In genomic region chr7:50667789-50668226, GRCh38 we compare ENCODE assay signal across 13 cellular contexts.
DNase-seq lines count a peak whose midpoint lies in the region; ATAC-seq and TF ChIP-seq lines count a peak whose summit lies in the region.
"Had no signal": no experiment of that assay in that cellular context is flagged by ENCODE, and none has a peak within 500 bp of the region (broad histone marks: within the 10 kb centered on the region; RNA-seq: fewer than 3 reads in every experiment).

No MANE protein-coding gene starts in this region.

- TF ChIP-seq CTCF in Peyer's patch (IDR thresholded peaks at IDR 0.05) (no peak), thoracic aorta (IDR thresholded peaks at IDR 0.05) (no peak)

- H3K27ac ChIP-seq in Peyer's patch (peak overlapping the region in 3 of 4 donors; percentile 43 to 64 (median 44)), thoracic aorta (peak overlapping the region; percentile 75 to 77)
- H3K27ac ChIP-seq: BLaER1 had no signal

- H3K9me3 ChIP-seq in Peyer's patch (no peaks in the 10 kb centered on the region), thoracic aorta (no peaks in the 10 kb centered on the region)

- H3K4me1 ChIP-seq in Peyer's patch: peaks cover 0 to 8% (median 0%) of the 10 kb centered on the region in 4 donors
- peaks cover 41 to 59% of the 10 kb centered on the region in 2 donors for H3K4me1 ChIP-seq in thoracic aorta (ENCODE audit: control insufficient read depth in 1 of 2, low read depth in 2 of 2)

- TF ChIP-seq POLR2A in Peyer's patch (IDR thresholded peaks at IDR 0.05): no peak

- H3K4me3 ChIP-seq in Peyer's patch (no peak overlapping the region), thoracic aorta (peak overlapping the region; percentile 12)
- H3K4me3 ChIP-seq: BLaER1 had no signal

- ATAC-seq in thoracic aorta (ENCODE audit: insufficient number of reproducible peaks, low FRiP score, low read depth) (peak; percentile 64), HG02588 (IDR thresholded peaks at IDR 0.05; ENCODE audit: unreplicated experiment) (no peak)
- ATAC-seq: activated T-cell treated with anti-CD3 and anti-CD28 coated beads, Interleukin-2, amount 50 U/mL, for 72 hours had no signal

- DNase-seq in Peyer's patch: no peak
- DNase-seq in fibroblast of gingiva (ENCODE audit: low read depth): peak; percentile 46
- DNase-seq in myocyte (ENCODE audit: low read depth): peak; percentile 83
- peak; percentile 15 for DNase-seq in thoracic aorta (ENCODE audit: low spot score)
- no peak for DNase-seq in DMS53 treated with DMSO at 0.1 percent for 48 hours (lab: John Stamatoyannopoulos, UW; ENCODE audit: unreplicated experiment)
- DNase-seq in DMS79 (lab: John Stamatoyannopoulos, UW): no peak
- no peak for DNase-seq in NCI-H82 (lab: John Stamatoyannopoulos, UW)
- DNase-seq: activated CD4-positive, CD25-positive, alpha-beta regulatory T cell treated with anti-CD3 and anti-CD28 coated beads, Interleukin-2, amount 50 U/mL, for 72 hours; activated T-cell treated with anti-CD3 and anti-CD28 coated beads, Interleukin-2, amount 50 U/mL, for 72 hours; GDM1; NCI-H2171 treated with DMSO at 0.1 percent for 48 hours had no signal

- H3K36me3 ChIP-seq in Peyer's patch (peaks cover 0 to 22% (median 0%) of the 10 kb centered on the region in 3 donors), thoracic aorta (no peaks in the 10 kb centered on the region)

- H3K27me3 ChIP-seq in Peyer's patch: no peaks in the 10 kb centered on the region
- no peaks in the 10 kb centered on the region for H3K27me3 ChIP-seq in thoracic aorta (replicated peaks; ENCODE audit: insufficient read depth)
- H3K27me3 ChIP-seq: BLaER1 had no signal

Comparison
In these comparisons a context has a peak if more than half of its experiments do, and no peak if none do; other contexts are left out.
1. DNase-seq: peak in fibroblast of gingiva (single experiment), myocyte (single experiment) and thoracic aorta (single experiment); none in Peyer's patch (0 of 3), DMS53 treated with DMSO at 0.1 percent for 48 hours (single experiment), DMS79 (single experiment) and NCI-H82 (single experiment).